10 cellular contexts compared by ENCODE assay signal in the genomic region with DNA sequence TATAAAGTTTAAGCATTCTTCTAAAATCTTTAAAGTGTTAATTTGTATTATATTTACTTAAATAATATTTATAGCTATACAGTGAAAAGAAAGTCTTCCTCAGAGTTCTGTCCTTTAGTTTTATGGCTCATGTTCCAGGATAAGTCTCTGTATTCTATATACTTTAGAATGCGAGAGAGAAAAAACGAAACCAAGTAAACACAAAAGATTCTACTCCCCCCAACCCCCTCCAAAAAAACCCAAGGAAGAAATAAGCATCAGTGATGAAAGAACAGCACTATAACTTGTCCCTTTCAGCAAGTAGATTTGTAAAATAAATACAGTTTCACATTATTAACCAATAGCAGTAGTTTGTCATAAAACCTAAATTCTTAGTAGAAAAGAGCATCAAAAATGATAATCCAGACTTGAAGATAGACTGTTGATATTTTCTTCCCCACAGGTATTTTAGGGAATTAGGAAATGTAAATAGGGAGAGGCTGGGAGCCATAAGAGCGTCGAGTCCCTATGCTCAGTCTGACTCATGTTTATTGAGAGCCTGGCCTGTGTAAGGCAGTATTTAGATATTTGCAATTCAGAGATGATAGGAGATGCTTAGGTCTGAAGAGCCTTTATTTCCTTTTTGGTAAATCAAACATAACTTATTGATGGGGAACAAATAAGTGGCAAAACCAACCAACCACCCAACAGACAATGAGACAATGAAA. TPM values are rescaled to one million over a fixed set of nuclear protein-coding genes. Genes with fewer than 3 reads are reported as not detected.
A peak's percentile ranks its signal among the peaks of the same experiment; 100 is the strongest.
DNase-seq lines count a peak whose midpoint lies in the region; ATAC-seq, FAIRE-seq and TF ChIP-seq lines count a peak whose summit lies in the region.
"Had no signal": no experiment of that assay in that cellular context is flagged by ENCODE, and none has a peak within 500 bp of the region (broad histone marks: within the 10 kb centered on the region; RNA-seq: fewer than 3 reads in every experiment).

No MANE protein-coding gene starts in this region.

- no peak overlapping the region for H3K27ac ChIP-seq in DND-41 (ENCODE audit: low read length)
- H3K27ac ChIP-seq in MM.1S (ENCODE audit: low read length), result peak overlapping the region; percentile 62; the same call in 1 of the 2 replicates
- no peak overlapping the region for H3K27ac ChIP-seq in small intestine (ENCODE audit: low read depth in 1 of 2, low read length in 1 of 2)
- H3K27ac ChIP-seq: WERI-Rb-1 had no signal

- no peaks in the 10 kb centered on the region for H3K9me2 ChIP-seq in MM.1S (replicated peaks; ENCODE audit: insufficient read depth, low read length)

- peak overlapping the region; percentile 12; the same call in 1 of the 2 replicates for H3K9ac ChIP-seq in DND-41 (ENCODE audit: low read depth, low read length)
- H3K9ac ChIP-seq in MM.1S (ENCODE audit: low read length), result peak overlapping the region; percentile 34; the same call in 1 of the 2 replicates

- peak overlapping the region; percentile 17; the same call in 1 of the 2 replicates for H3K4me2 ChIP-seq in DND-41 (ENCODE audit: insufficient read depth, low read length)
- peak overlapping the region; percentile 47 for H3K4me2 ChIP-seq in MM.1S (ENCODE audit: low read depth, low read length)

- H3K36me3 ChIP-seq in DND-41 (ENCODE audit: insufficient read depth, low read length) (peaks cover 10% of the 10 kb centered on the region; the same call in 1 of the 2 replicates), MM.1S (replicated peaks; ENCODE audit: insufficient read depth, low read length) (no peaks in the 10 kb centered on the region), small intestine (ENCODE audit: control insufficient read depth in 2 of 2, insufficient read depth in 2 of 2, low read length in 2 of 2) (peaks cover 4 to 10% of the 10 kb centered on the region in 2 donors)
- H3K36me3 ChIP-seq: WERI-Rb-1 had no signal

- no peak overlapping the region for H3K4me3 ChIP-seq in DND-41 (ENCODE audit: low read depth in 1 of 2, low read length in 2 of 2)
- H3K4me3 ChIP-seq in MM.1S (ENCODE audit: low read length), result peak overlapping the region; percentile 18; the same call in 1 of the 2 replicates
- no peak overlapping the region for H3K4me3 ChIP-seq in choroid plexus epithelial cell (ENCODE audit: low read depth, low read length)
- no peak overlapping the region for H3K4me3 ChIP-seq in small intestine (ENCODE audit: low read depth in 1 of 2, low read length in 2 of 2)

- H2AFZ ChIP-seq in DND-41 (ENCODE audit: low read depth, low read length) (no peak overlapping the region), MM.1S (ENCODE audit: low read length) (no peak overlapping the region)

- H3K4me1 ChIP-seq in DND-41 (ENCODE audit: insufficient read depth, low read length) (peaks cover 12% of the 10 kb centered on the region; the same call in 1 of the 2 replicates), MM.1S (ENCODE audit: low read length) (peaks cover 32% of the 10 kb centered on the region), small intestine (ENCODE audit: control insufficient read depth in 2 of 2, insufficient read depth in 1 of 2, low read depth in 1 of 2, low read length in 1 of 2) (peaks cover 8 to 11% of the 10 kb centered on the region in 2 donors)

- DNase-seq in DND-41, result no peak
- no peak for DNase-seq in MM.1S
- DNase-seq in choroid plexus epithelial cell (ENCODE audit: low read depth), result peak; percentile 24
- no peak for DNase-seq in omental fat pad (ENCODE audit: low spot score)
- no peak for DNase-seq in DMS 273 treated with DMSO at 0.1 percent for 48 hours (lab: John Stamatoyannopoulos, UW)
- no peak for DNase-seq in stimulated activated CD4-positive, alpha-beta T cell treated with anti-CD3 and anti-CD28 coated beads, Interleukin-12 subunit alpha, Interleukin-12 subunit beta, amount 100 ng/mL, for 4 hours
- DNase-seq in sciatic nerve (ENCODE audit: low spot score), result no peak
- no peak for DNase-seq in small intestine
- DNase-seq: cerebellar nuclear complex, WERI-Rb-1 had no signal

- FAIRE-seq in small intestine (lab: Jason Lieb, UNC), result no peak

- H3F3A ChIP-seq in MM.1S (ENCODE audit: insufficient read depth, low read length), result peaks cover 8% of the 10 kb centered on the region; the same call in 1 of the 2 replicates

- H3K9me3 ChIP-seq in DND-41 (ENCODE audit: insufficient read depth, low read length, severe bottlenecking), result no peaks in the 10 kb centered on the region
- no peaks in the 10 kb centered on the region for H3K9me3 ChIP-seq in MM.1S (replicated peaks; ENCODE audit: insufficient read depth, low read length)
- no peaks in the 10 kb centered on the region for H3K9me3 ChIP-seq in small intestine (ENCODE audit: control insufficient read depth, low read depth)

- ATAC-seq in DND-41 (ENCODE audit: insufficient read depth, low read depth) (peak; percentile 53; the same call in 1 of the 3 replicates), omental fat pad (ENCODE audit: low FRiP score) (peak; percentile 60), sciatic nerve (no peak)

- intact Hi-C loops in sciatic nerve (cut with DNase I), result no loop called here

- WGBS in small intestine, 3 donors, result 48 to 67% (median 66%) methylated on average over 4 of the region's 4 CpGs

- no peak for TF ChIP-seq CTCF in DND-41 (IDR thresholded peaks at IDR 0.05; ENCODE audit: borderline replicate concordance, extremely low read depth, low read length, poor library complexity, severe bottlenecking)
- TF ChIP-seq CTCF in MM.1S (IDR thresholded peaks at IDR 0.05; ENCODE audit: low read length), result no peak
- no peak for TF ChIP-seq CTCF in choroid plexus epithelial cell (conservative IDR thresholded peaks at IDR 0.05; ENCODE audit: low read depth, low read length)
- TF ChIP-seq CTCF in omental fat pad (IDR thresholded peaks at IDR 0.05), result no peak

- H3K79me2 ChIP-seq in DND-41 (ENCODE audit: insufficient read depth, low read length) (no peaks in the 10 kb centered on the region), MM.1S (ENCODE audit: low read length) (no peaks in the 10 kb centered on the region)

- H4K20me1 ChIP-seq in DND-41 (ENCODE audit: insufficient read depth, low read length), result no peaks in the 10 kb centered on the region
- H4K20me1 ChIP-seq in MM.1S (ENCODE audit: insufficient read depth, low read length), result no peaks in the 10 kb centered on the region

- H3K27me3 ChIP-seq in DND-41 (ENCODE audit: insufficient read depth, low read length, poor library complexity), result no peaks in the 10 kb centered on the region
- H3K27me3 ChIP-seq in MM.1S (replicated peaks; ENCODE audit: insufficient read depth, low read length), result no peaks in the 10 kb centered on the region
- no peaks in the 10 kb centered on the region for H3K27me3 ChIP-seq in small intestine (ENCODE audit: control insufficient read depth in 2 of 2, insufficient read depth in 2 of 2, low read length in 2 of 2)

RNA-seq across cellular contexts. Expression of a gene that starts 35.5 kb away (rescaled TPM):
- total RNA-seq in omental fat pad, result 10 to 100 TPM in 3 of 4 donors, 1 to 10 TPM in 1; 9.4 to 39.9 (median 13.4) TPM
- 16.8 TPM for total RNA-seq in sciatic nerve
- polyA plus RNA-seq in small intestine, result 10 to 100 TPM in 2 of 3 donors, 1 to 10 TPM in 1; 4.2 to 13.8 (median 11.4) TPM
